ENCODE assay signal across 8 cellular contexts in genomic region chr13:79404985-79405384, GRCh38. TPM values are rescaled to one million over a fixed set of nuclear protein-coding genes. Genes with fewer than 3 reads are reported as not detected.
DNase-seq lines count a peak whose midpoint lies in the region; ATAC-seq, FAIRE-seq and TF ChIP-seq lines count a peak whose summit lies in the region.

No MANE protein-coding gene starts in this region.

- no peak for TF ChIP-seq POLR2A in tibial nerve (IDR thresholded peaks at IDR 0.05)

- no peaks in the 10 kb centered on the region for H3K9me3 ChIP-seq in SJSA1 (replicated peaks)
- no peaks in the 10 kb centered on the region for H3K9me3 ChIP-seq in kidney (ENCODE audit: control insufficient read depth in 1 of 2, low read length in 2 of 2)
- H3K9me3 ChIP-seq in tibial nerve, result no peaks in the 10 kb centered on the region

- intact Hi-C loops in kidney (cut with DNase I), result no loop called here

- no peak for FAIRE-seq in kidney (lab: Jason Lieb, UNC)

- WGBS in tibial nerve, 2 donors, result 1% methylated on average over 10 of the region's 10 CpGs

- peak; percentile 36 to 38 for DNase-seq in activated T-cell treated with anti-CD3 and anti-CD28 coated beads, Interleukin-2, amount 50 U/mL, for 48 hours
- no peak for DNase-seq in activated T-cell treated with anti-CD3 and anti-CD28 coated beads, Interleukin-2, amount 50 U/mL, for 1 hour
- DNase-seq in SJSA1 (ENCODE audit: low read depth in 1 of 2, low spot score in 2 of 2) (no peak), kidney (no peak), tibial nerve (ENCODE audit: low spot score in 2 of 2) (no peak), GF-D8 (lab: John Stamatoyannopoulos, UW) (no peak), ureter (ENCODE audit: low spot score) (no peak)

- H3K4me3 ChIP-seq in SJSA1 (peak overlapping the region; percentile 70), kidney (ENCODE audit: low read length in 2 of 2) (peak overlapping the region; percentile 98), tibial nerve (peak overlapping the region; percentile 66 to 91 (median 74))

- H3K27me3 ChIP-seq in SJSA1 (replicated peaks) (no peaks in the 10 kb centered on the region), tibial nerve (no peaks in the 10 kb centered on the region)

- H3K36me3 ChIP-seq in SJSA1, result peaks cover 20% of the 10 kb centered on the region
- no peaks in the 10 kb centered on the region for H3K36me3 ChIP-seq in kidney (ENCODE audit: control insufficient read depth in 1 of 2, insufficient read depth in 2 of 2, low read length in 2 of 2)
- H3K36me3 ChIP-seq in tibial nerve, result peaks cover 0 to 3% (median 0%) of the 10 kb centered on the region in 3 donors

- peaks cover 11% of the 10 kb centered on the region; the same call in 1 of the 2 replicates for H3K4me1 ChIP-seq in SJSA1 (replicated peaks)
- H3K4me1 ChIP-seq in kidney (ENCODE audit: control insufficient read depth in 1 of 2, insufficient read depth in 1 of 2, low read depth in 1 of 2, low read length in 2 of 2), result peaks cover 12 to 19% of the 10 kb centered on the region in 2 donors
- peaks cover 0 to 67% (median 45%) of the 10 kb centered on the region in 4 donors for H3K4me1 ChIP-seq in tibial nerve

- H3K27ac ChIP-seq in SJSA1 (peak overlapping the region; percentile 92), kidney (ENCODE audit: low read depth in 2 of 2, low read length in 2 of 2) (peak overlapping the region in 1 of 2 donors; percentile 26), tibial nerve (peak overlapping the region; percentile 88 to 97 (median 91))

- no peak for ATAC-seq in HG03442 (IDR thresholded peaks at IDR 0.05; ENCODE audit: unreplicated experiment)

- peak overlapping the region; percentile 31 to 97 for H3K9ac ChIP-seq in kidney (ENCODE audit: low read length in 2 of 2)

- TF ChIP-seq CTCF in kidney (IDR thresholded peaks at IDR 0.05; ENCODE audit: borderline replicate concordance, extremely low read depth, insufficient read depth) (no peak), tibial nerve (IDR thresholded peaks at IDR 0.05) (no peak)

- no peak for TF ChIP-seq EP300 in tibial nerve (IDR thresholded peaks at IDR 0.05)

RNA-seq across cellular contexts. Expression of gene RBM26, which starts 1.1 kb away (rescaled TPM):
- total RNA-seq in SJSA1 (2014; rRNA removed; shearing (Covaris generic)), result 14.5 and 25.4 TPM in 2 replicates
- total RNA-seq in kidney (39.2 TPM), tibial nerve (10 to 100 TPM; 37.3 to 55.3 (median 43.3) TPM), ureter (69.6 TPM)
- polyA plus RNA-seq in kidney (ENCODE audit: insufficient read depth, low read depth, low replicate concordance), result 14.5 TPM

Comparison
In these comparisons a context has a peak if more than half of its experiments do, and no peak if none do; other contexts are left out.
1. DNase-seq: peak in activated T-cell treated with anti-CD3 and anti-CD28 coated beads, Interleukin-2, amount 50 U/mL, for 48 hours (2 of 2); none in activated T-cell treated with anti-CD3 and anti-CD28 coated beads, Interleukin-2, amount 50 U/mL, for 1 hour (single experiment), SJSA1 (0 of 2), kidney (single experiment), tibial nerve (0 of 2), GF-D8 (single experiment) and ureter (single experiment).
2. Peak in every context shown above with its lines, with median percentiles within 50 percentile points of each other: H3K4me3 ChIP-seq.